Comparison of ENCODE assay signal across 20 cellular contexts in genomic region chr2:63723709-63724108, GRCh38.
DNase-seq lines count a peak whose midpoint lies in the region; ATAC-seq, FAIRE-seq and TF ChIP-seq lines count a peak whose summit lies in the region.
"Had no signal": no experiment of that assay in that cellular context is flagged by ENCODE, and none has a peak within 500 bp of the region (broad histone marks: within the 10 kb centered on the region; RNA-seq: fewer than 3 reads in every experiment).

No MANE protein-coding gene starts in this region.

- H3K18ac ChIP-seq in IMR-90 (ENCODE audit: low read depth, low read length) = no peak overlapping the region

- H3K9ac ChIP-seq in IMR-90 (ENCODE audit: low read depth, low read length) (no peak overlapping the region), HepG2 (ENCODE audit: insufficient read depth, low read depth, low read length) (no peak overlapping the region), subcutaneous abdominal adipose tissue (ENCODE audit: low read length in 5 of 5) (peak overlapping the region in 1 of 5 donors; percentile 75)

- no peak overlapping the region for H4K91ac ChIP-seq in IMR-90 (ENCODE audit: insufficient read depth, low read depth, low read length)

- TF ChIP-seq POLR2A in IMR-90 (IDR thresholded peaks at IDR 0.05; ENCODE audit: low read depth, low read length) (no peak), HepG2 (IDR thresholded peaks at IDR 0.05; ENCODE audit: insufficient read depth in 1 of 2, low read depth in 2 of 2, low read length in 2 of 2) (no peak)

- H3K56ac ChIP-seq in IMR-90 (ENCODE audit: extremely low read depth, insufficient read depth, low read length) = no peak overlapping the region

- no peaks in the 10 kb centered on the region for H3K36me3 ChIP-seq in IMR-90 (ENCODE audit: control insufficient read depth, insufficient read depth, low read length)
- H3K36me3 ChIP-seq in HepG2 (replicated peaks in 1 of 2; ENCODE audit: control insufficient read depth in 1 of 2, insufficient read depth in 2 of 2, low read length in 2 of 2) = no peaks in the 10 kb centered on the region
- no peaks in the 10 kb centered on the region for H3K36me3 ChIP-seq in subcutaneous abdominal adipose tissue (ENCODE audit: control insufficient read depth in 5 of 5, insufficient read depth in 5 of 5, low read length in 5 of 5)

- H2BK120ac ChIP-seq in IMR-90 (ENCODE audit: low read depth, low read length) = no peak overlapping the region

- intact Hi-C loops in IMR-90 (cut with micrococcal nuclease) (no loop called here), HepG2 (cut with micrococcal nuclease; ENCODE audit: unreplicated experiment) (no loop called here)

- H2BK5ac ChIP-seq in IMR-90 (ENCODE audit: low read depth, low read length, poor library complexity, severe bottlenecking) = no peak overlapping the region

- no peak overlapping the region for H3K27ac ChIP-seq in IMR-90 (ENCODE audit: insufficient read depth, low read length)
- no peak overlapping the region for H3K27ac ChIP-seq in HepG2 (ENCODE audit: extremely low read length, insufficient read depth, low read length)
- peak overlapping the region; percentile 59 for H3K27ac ChIP-seq in subcutaneous abdominal adipose tissue (ENCODE audit: low read depth, low read length)
- H3K27ac ChIP-seq: C4-2B had no signal

- TF ChIP-seq RAD21 in IMR-90 (IDR thresholded peaks at IDR 0.05; ENCODE audit: low read length) (no peak), HepG2 (CRISPR knock-in tag; IDR thresholded peaks at IDR 0.05) (no peak)

- H2AK5ac ChIP-seq in IMR-90 (ENCODE audit: low read depth, low read length) = no peak overlapping the region

- no peak overlapping the region for H2BK20ac ChIP-seq in IMR-90 (ENCODE audit: low read depth, low read length)

- no peak for TF ChIP-seq CTCF in IMR-90 (conservative IDR thresholded peaks at IDR 0.05; ENCODE audit: low read depth, low read length)
- no peak for TF ChIP-seq CTCF in fibroblast of mammary gland (conservative IDR thresholded peaks at IDR 0.05; ENCODE audit: control insufficient read depth, insufficient read depth, low read depth, low read length)
- no peak for TF ChIP-seq CTCF in HepG2 (CRISPR knock-in tag; IDR thresholded peaks at IDR 0.05)

- H3K4me3 ChIP-seq in IMR-90 (ENCODE audit: insufficient read depth, low read depth, low read length) = no peak overlapping the region
- H3K4me3 ChIP-seq in fibroblast of mammary gland (ENCODE audit: control insufficient read depth, low read depth, low read length) = no peak overlapping the region
- H3K4me3 ChIP-seq in HepG2 (replicated peaks in 1 of 3; ENCODE audit: insufficient read depth in 1 of 3, low read depth in 2 of 3, low read length in 3 of 3) = no peak overlapping the region
- no peak overlapping the region for H3K4me3 ChIP-seq in subcutaneous abdominal adipose tissue (ENCODE audit: low read depth in 1 of 5, low read length in 5 of 5)
- H3K4me3 ChIP-seq: GM23338 had no signal

- no peak overlapping the region for H3K23ac ChIP-seq in IMR-90 (ENCODE audit: low read depth, low read length)

- no peaks in the 10 kb centered on the region for H3K27me3 ChIP-seq in IMR-90 (ENCODE audit: control insufficient read depth, insufficient read depth, low read length)
- no peaks in the 10 kb centered on the region for H3K27me3 ChIP-seq in HepG2 (ENCODE audit: control insufficient read depth in 1 of 2, insufficient read depth in 2 of 2, low read length in 2 of 2)
- H3K27me3 ChIP-seq in subcutaneous abdominal adipose tissue (ENCODE audit: control insufficient read depth in 5 of 5, insufficient read depth in 4 of 5, low read length in 5 of 5) = no peaks in the 10 kb centered on the region

- H4K5ac ChIP-seq in IMR-90 (ENCODE audit: low read depth, low read length) = no peak overlapping the region

- H3K4me1 ChIP-seq in IMR-90 (ENCODE audit: control insufficient read depth, insufficient read depth, low read length) (no peaks in the 10 kb centered on the region), HepG2 (ENCODE audit: insufficient read depth, low read length) (peaks cover 43% of the 10 kb centered on the region), subcutaneous abdominal adipose tissue (ENCODE audit: control insufficient read depth in 5 of 5, insufficient read depth in 5 of 5, low read length in 5 of 5) (peaks cover 0 to 13% (median 0%) of the 10 kb centered on the region in 5 donors)

- dilution Hi-C loops in IMR-90 (cut with HindIII; ENCODE audit: low sequenced_read_pairs, unreplicated experiment) = no loop called here

- no peaks in the 10 kb centered on the region for H4K20me1 ChIP-seq in IMR-90 (ENCODE audit: insufficient read depth, low read length)
- H4K20me1 ChIP-seq in HepG2 (ENCODE audit: insufficient read depth, low read length) = no peaks in the 10 kb centered on the region

- FAIRE-seq in HepG2 (lab: Jason Lieb, UNC) = no peak
- FAIRE-seq: A204.1, GM12892, GM18507 had no signal

- DNase-seq in IMR-90 (no peak), fibroblast of mammary gland (ENCODE audit: low read depth) (peak; percentile 45), HepG2 (ENCODE audit: low spot score) (no peak), NCI-H510A (lab: John Stamatoyannopoulos, UW) (no peak), germinal center (ENCODE audit: low spot score) (no peak)
- no peak for DNase-seq in NK-92 treated with Interleukin-12 subunit alpha and Interleukin-12 subunit beta, amount 100 ng/mL, for 24 hours (lab: John Stamatoyannopoulos, UW)
- DNase-seq: AML-193; CD4-positive, alpha-beta T cell; DMS153; DMS79; GDM1; H7; HFFc6 had no signal

- H3K4me2 ChIP-seq in IMR-90 (ENCODE audit: low read depth, low read length) = no peak overlapping the region
- no peak overlapping the region for H3K4me2 ChIP-seq in HepG2 (ENCODE audit: low read depth, low read length)
- H3K4me2 ChIP-seq: GM23338 had no signal

- no peaks in the 10 kb centered on the region for H3K79me1 ChIP-seq in IMR-90 (ENCODE audit: low read depth in 1 of 2, low read length in 2 of 2)

- no peaks in the 10 kb centered on the region for H3K9me3 ChIP-seq in IMR-90 (ENCODE audit: control insufficient read depth, insufficient read depth, low read length)
- H3K9me3 ChIP-seq in HepG2 (ENCODE audit: low read length) = no peaks in the 10 kb centered on the region
- H3K9me3 ChIP-seq in subcutaneous abdominal adipose tissue (ENCODE audit: control insufficient read depth in 5 of 5, low read length in 5 of 5) = no peaks in the 10 kb centered on the region

- BruUV-seq in IMR-90 (replicated peaks; lab: Mats Ljungman, UMichigan) (no TSS peak), HepG2 (replicated peaks; lab: Mats Ljungman, UMichigan) (no TSS peak)

- in situ Hi-C loops in IMR-90 (cut with MboI; ENCODE audit: low sequenced_read_pairs) (no loop called here), HepG2 (cut with HindIII; ENCODE audit: extremely low pct_ligation_motif_present, low pct_unique_long_range_greater_than_20kb) (no loop called here)

- H3K4ac ChIP-seq in IMR-90 (ENCODE audit: low read depth, low read length) = no peak overlapping the region

- H2AK9ac ChIP-seq in IMR-90 (replicated peaks; ENCODE audit: low read depth, low read length, poor library complexity) = no peak overlapping the region

- H2BK15ac ChIP-seq in IMR-90 (ENCODE audit: low read depth, low read length) = no peak overlapping the region

- no peak overlapping the region for H3K14ac ChIP-seq in IMR-90 (replicated peaks; ENCODE audit: low read depth, low read length)

- H2AFZ ChIP-seq in IMR-90 (replicated peaks; ENCODE audit: low read length, poor library complexity) = no peak overlapping the region
- no peak overlapping the region for H2AFZ ChIP-seq in HepG2 (ENCODE audit: low read length)
- H2AFZ ChIP-seq: GM23338 had no signal

- CTCF ChIA-PET in IMR-90 (lab: Yijun Ruan, JAX) = no interaction called here
- CTCF ChIA-PET in HepG2 (lab: Yijun Ruan, JAX; ENCODE audit: low intra/inter-chr PET ratio, low total read pairs) = no interaction called here

- POLR2A ChIA-PET in IMR-90 (lab: Charles Lee; ENCODE audit: unreplicated experiment) = interaction anchor here (0.9 kb wide), 1 partner anchor 67 kb away, joined by 3 read pairs; no protein-coding TSS in a partner anchor
- POLR2A ChIA-PET in HepG2 (lab: Yijun Ruan, JAX) = no interaction called here

- H4K8ac ChIP-seq in IMR-90 (ENCODE audit: low read depth in 2 of 2, low read length in 2 of 2) = no peak overlapping the region

- TF ChIP-seq EP300 in HepG2 (IDR thresholded peaks at IDR 0.05; ENCODE audit: low read depth in 2 of 2, low read length in 2 of 2) (no peak), HepG2 (CRISPR knock-in tag; IDR thresholded peaks at IDR 0.05; ENCODE audit: borderline replicate concordance) (no peak)

- no peaks in the 10 kb centered on the region for H3K9me1 ChIP-seq in IMR-90 (ENCODE audit: insufficient read depth, low read length)

- no peak for ATAC-seq in IMR-90 (ENCODE audit: low read depth)
- ATAC-seq in HepG2 = no peak
- ATAC-seq: GM23338, HCT116 had no signal

- no peaks in the 10 kb centered on the region for H3K79me2 ChIP-seq in HepG2 (ENCODE audit: insufficient read depth, low read length)

- WGBS in IMR-90 (ENCODE audit: extremely low coverage in 2 of 2, insufficient read length in 1 of 2), 2 experiments = no CpG with 5 or more reads among the region's 1 CpG
- 19% methylated on average over 1 of the region's 1 CpG for WGBS in HepG2 (ENCODE audit: low lambda C conversion rate)

TF ChIP-seq in IMR-90, 13 proteins besides CTCF, POLR2A, EP300 and RAD21:
- TF ChIP-seq CEBPB (IDR thresholded peaks at IDR 0.05; ENCODE audit: low read depth, low read length) (0 out of 2 replicates have a peak, but pooled peaks have one; percentile 16), FOS (IDR thresholded peaks at IDR 0.05; ENCODE audit: low read depth, low read length) (no peak)

TF ChIP-seq in HepG2, 621 proteins besides CTCF, POLR2A, EP300 and RAD21:
- TF ChIP-seq GATAD2A (CRISPR knock-in tag; IDR thresholded peaks at IDR 0.05) = 0 out of 2 replicates have a peak, but pooled peaks have one; percentile 27
- peak; percentile 21; the same call in 1 of the 2 replicates for TF ChIP-seq CEBPB (IDR thresholded peaks at IDR 0.05; ENCODE audit: borderline replicate concordance, low read depth, low read length)
- no peak for TF ChIP-seq ZNF605 (CRISPR knock-in tag; IDR thresholded peaks at IDR 0.05)
- TF ChIP-seq FOSL2 (CRISPR knock-in tag; IDR thresholded peaks at IDR 0.05) = no peak
- peak; percentile 36; the same call in 1 of the 2 replicates for TF ChIP-seq CEBPG (CRISPR knock-in tag; IDR thresholded peaks at IDR 0.05)
- no peak for TF ChIP-seq ZNF501 (CRISPR knock-in tag; IDR thresholded peaks at IDR 0.05)
